8 cellular contexts compared by ENCODE assay signal in genomic region chr19:39843919-39844793, GRCh38. TPM values are rescaled to one million over a fixed set of nuclear protein-coding genes. Genes with fewer than 3 reads are reported as not detected.
DNase-seq lines count a peak whose midpoint lies in the region; ATAC-seq and TF ChIP-seq lines count a peak whose summit lies in the region.

No MANE protein-coding gene starts in this region.

- peak overlapping the region; percentile 95 for H3K4me2 ChIP-seq in smooth muscle cell

- TF ChIP-seq CTCF in 22Rv1 (IDR thresholded peaks at IDR 0.05) (peak; percentile 76), WTC11 (IDR thresholded peaks at IDR 0.05) (peak; percentile 36; the same call in 1 of the 2 replicates), smooth muscle cell (IDR thresholded peaks at IDR 0.05; ENCODE audit: borderline replicate concordance, insufficient read depth, poor library complexity, severe bottlenecking) (peak; percentile 65)

- peak overlapping the region; percentile 94 for H3K4me3 Mint-ChIP-seq in WTC11

- H3F3A ChIP-seq in smooth muscle cell (ENCODE audit: low read depth) = no peaks in the 10 kb centered on the region

- ATAC-seq in WTC11 (no peak), GM19467 (IDR thresholded peaks at IDR 0.05; ENCODE audit: unreplicated experiment) (no peak), GM21390 (IDR thresholded peaks at IDR 0.05; ENCODE audit: unreplicated experiment) (no peak)

- peak overlapping the region; percentile 89 for H3K27ac Mint-ChIP-seq in WTC11

- DNase-seq in DMS53 (lab: John Stamatoyannopoulos, UW) (peak; percentile 80), NAMALWA (ENCODE audit: low spot score) (peak; percentile 85), WTC11 (ENCODE audit: low spot score) (no peak), germinal center (ENCODE audit: low spot score) (peak; percentile 54), smooth muscle cell (lab: John Stamatoyannopoulos, UW; ENCODE audit: unreplicated experiment) (no peak)

- H3K4me1 ChIP-seq in smooth muscle cell (ENCODE audit: low read depth) = peaks cover 21% of the 10 kb centered on the region

- H3K4me1 Mint-ChIP-seq in WTC11 = peaks cover 40% of the 10 kb centered on the region

- peaks cover 57% of the 10 kb centered on the region for H3K79me2 ChIP-seq in smooth muscle cell (ENCODE audit: low read depth)

- no peak overlapping the region for H3K4me3 ChIP-seq in smooth muscle cell

- peaks cover 11% of the 10 kb centered on the region for H3K36me3 Mint-ChIP-seq in WTC11

- H3K9ac ChIP-seq in smooth muscle cell (ENCODE audit: low read depth) = no peak overlapping the region

- POLR2A ChIA-PET in WTC11 (lab: Charles Lee) = interaction anchor here (1.5 kb wide), 1 partner anchor 10 kb away, joined by 6 read pairs; the partner anchor contains the start of gene DYRK1B

- H3K9me3 ChIP-seq in smooth muscle cell (replicated peaks; ENCODE audit: low read depth) = no peaks in the 10 kb centered on the region

- H4K20me1 ChIP-seq in smooth muscle cell (ENCODE audit: low read depth) = peaks cover 39% of the 10 kb centered on the region

- 75% methylated on average over 4 of the region's 4 CpGs for WGBS in smooth muscle cell (ENCODE audit: low lambda C conversion rate)

- no peak overlapping the region for H2AFZ ChIP-seq in smooth muscle cell (ENCODE audit: low read depth)

- H3K36me3 ChIP-seq in smooth muscle cell (ENCODE audit: low read depth) = no peaks in the 10 kb centered on the region

- CTCF ChIA-PET in WTC11 (lab: Charles Lee) = interaction anchor here (1.1 to 3.7 kb wide), 6 partner anchors 10 to 77 kb away, joined by 4 to 22 read pairs (median 16); partner anchors contain the start of gene DYRK1B

- H3K27me3 Mint-ChIP-seq in WTC11 (ENCODE audit: low read depth) = peaks cover 5% of the 10 kb centered on the region

- no peaks in the 10 kb centered on the region for H3K27me3 ChIP-seq in smooth muscle cell (ENCODE audit: low read depth)

- H3K9me3 Mint-ChIP-seq in WTC11 = no peaks in the 10 kb centered on the region

- peak overlapping the region; percentile 73; the same call in 1 of the 2 replicates for H3K27ac ChIP-seq in 22Rv1
- H3K27ac ChIP-seq in smooth muscle cell (ENCODE audit: low read depth) = no peak overlapping the region

TF ChIP-seq in WTC11, 78 proteins besides CTCF, POLR2A, EP300 and RAD21:
- TF ChIP-seq ZNF317 (CRISPR knock-in tag; IDR thresholded peaks at IDR 0.05; ENCODE audit: borderline replicate concordance, low read depth) (no peak), SMAD3 (CRISPR knock-in tag; IDR thresholded peaks at IDR 0.05; ENCODE audit: borderline replicate concordance) (no peak), ZBTB21 (CRISPR knock-in tag; IDR thresholded peaks at IDR 0.05; ENCODE audit: borderline replicate concordance) (no peak), MYBL2 (CRISPR knock-in tag; IDR thresholded peaks at IDR 0.05) (no peak), TCF7 (CRISPR knock-in tag; IDR thresholded peaks at IDR 0.05; ENCODE audit: low read depth) (no peak), SMAD4 (CRISPR knock-in tag; IDR thresholded peaks at IDR 0.05) (no peak), HMGXB4 (CRISPR knock-in tag; IDR thresholded peaks at IDR 0.05) (no peak), HMGA2 (CRISPR knock-in tag; IDR thresholded peaks at IDR 0.05) (no peak), SOX15 (CRISPR knock-in tag; IDR thresholded peaks at IDR 0.05) (no peak), ESRRA (CRISPR knock-in tag; IDR thresholded peaks at IDR 0.05; ENCODE audit: borderline replicate concordance) (no peak), CREB1 (CRISPR knock-in tag; IDR thresholded peaks at IDR 0.05) (no peak), GTF2I (CRISPR knock-in tag; conservative IDR thresholded peaks at IDR 0.05) (no peak), ATF3 (CRISPR knock-in tag; conservative IDR thresholded peaks at IDR 0.05) (no peak), ZNF512 (CRISPR knock-in tag; IDR thresholded peaks at IDR 0.05; ENCODE audit: borderline replicate concordance) (no peak), EMX1 (CRISPR knock-in tag; IDR thresholded peaks at IDR 0.05) (no peak), RELA (CRISPR knock-in tag; IDR thresholded peaks at IDR 0.05; ENCODE audit: borderline replicate concordance) (no peak), ARID4B (CRISPR knock-in tag; IDR thresholded peaks at IDR 0.05; ENCODE audit: borderline replicate concordance) (no peak), TEAD1 (CRISPR knock-in tag; IDR thresholded peaks at IDR 0.05) (no peak)
- TF ChIP-seq, protein P1, sequence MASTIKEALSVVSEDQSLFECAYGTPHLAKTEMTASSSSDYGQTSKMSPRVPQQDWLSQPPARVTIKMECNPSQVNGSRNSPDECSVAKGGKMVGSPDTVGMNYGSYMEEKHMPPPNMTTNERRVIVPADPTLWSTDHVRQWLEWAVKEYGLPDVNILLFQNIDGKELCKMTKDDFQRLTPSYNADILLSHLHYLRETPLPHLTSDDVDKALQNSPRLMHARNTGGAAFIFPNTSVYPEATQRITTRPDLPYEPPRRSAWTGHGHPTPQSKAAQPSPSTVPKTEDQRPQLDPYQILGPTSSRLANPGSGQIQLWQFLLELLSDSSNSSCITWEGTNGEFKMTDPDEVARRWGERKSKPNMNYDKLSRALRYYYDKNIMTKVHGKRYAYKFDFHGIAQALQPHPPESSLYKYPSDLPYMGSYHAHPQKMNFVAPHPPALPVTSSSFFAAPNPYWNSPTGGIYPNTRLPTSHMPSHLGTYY (CRISPR knock-in tag; IDR thresholded peaks at IDR 0.05) = no peak

RNA-seq across cellular contexts. Expression of gene FBL, which starts 2.0 kb away (rescaled TPM):
- 576 to 620 TPM (median 610 TPM) in 3 replicates for total RNA-seq in WTC11 (2021)
- total RNA-seq in smooth muscle cell = 123 and 124 TPM in 2 replicates
- 116 and 140 TPM in 2 replicates for polyA plus RNA-seq in smooth muscle cell

RNA-seq across cellular contexts. Expression of gene DYRK1B, which starts 10.2 kb away (rescaled TPM):
- total RNA-seq in WTC11 (2021) (12.2 to 14.0 TPM (median 13.2 TPM) in 3 replicates), smooth muscle cell (5.3 and 9.2 TPM in 2 replicates)
- polyA plus RNA-seq in smooth muscle cell = 14.1 and 18.7 TPM in 2 replicates

Comparison
In these comparisons a context has a peak if more than half of its experiments do, and no peak if none do; other contexts are left out.
1. DNase-seq: peak in DMS53 (single experiment), NAMALWA (single experiment) and germinal center (single experiment); none in WTC11 (single experiment) and smooth muscle cell (single experiment).
2. Peak in every context shown above with its lines, with median percentiles within 50 percentile points of each other: CTCF ChIP-seq.